8 cellular contexts compared by ENCODE assay signal in the genomic region with DNA sequence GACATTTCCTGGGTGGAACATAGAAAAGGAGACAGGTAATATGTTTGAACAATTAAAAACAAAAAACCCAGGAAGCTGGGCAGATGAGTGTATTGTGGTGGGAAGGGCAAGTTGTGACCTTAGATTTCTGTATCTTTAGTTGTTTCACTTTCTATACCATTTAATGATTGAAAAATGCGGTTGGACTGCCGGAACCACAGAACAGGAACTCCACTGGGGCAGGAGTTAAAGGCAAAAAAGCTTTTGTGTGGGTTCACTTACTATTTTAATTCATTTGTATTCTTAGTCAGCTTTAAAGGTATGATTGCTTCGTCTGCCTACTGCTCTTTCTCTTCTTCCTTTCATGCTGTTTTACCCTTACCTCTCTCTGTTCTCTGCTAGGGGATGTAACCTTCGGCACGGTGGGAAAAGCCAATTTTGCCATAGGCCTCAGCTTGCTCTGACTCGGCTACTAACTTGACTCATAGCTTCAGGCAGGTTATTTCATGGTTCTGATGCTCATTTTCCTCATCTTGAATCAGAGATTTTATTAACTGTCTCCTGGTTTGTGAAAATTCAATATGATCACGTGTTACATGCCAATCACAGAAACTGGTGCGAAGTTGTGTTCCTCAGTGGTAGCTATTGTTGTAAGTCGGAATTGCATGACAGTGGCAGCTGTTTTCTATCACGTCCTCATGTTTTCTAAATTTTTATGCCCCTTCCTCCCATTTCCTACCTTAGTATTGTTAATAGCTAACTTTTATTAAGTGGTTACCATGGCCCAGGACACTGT. TPM values are rescaled to one million over a fixed set of nuclear protein-coding genes. Genes with fewer than 3 reads are reported as not detected.
A peak's percentile ranks its signal among the peaks of the same experiment; 100 is the strongest.
DNase-seq lines count a peak whose midpoint lies in the region; ATAC-seq and TF ChIP-seq lines count a peak whose summit lies in the region.

No MANE protein-coding gene starts in this region.

- H2BK120ac ChIP-seq in trophoblast cell (ENCODE audit: insufficient read depth, low read length, poor library complexity), result no peak overlapping the region

- H3K79me1 ChIP-seq in trophoblast cell (ENCODE audit: low read length), result peaks cover 2% of the 10 kb centered on the region

- no peak overlapping the region for H4K8ac ChIP-seq in trophoblast cell (ENCODE audit: low read depth, low read length)

- peaks cover 25% of the 10 kb centered on the region for H3K36me3 Mint-ChIP-seq in activated T-helper 1 cell treated with anti-CD3 and anti-CD28 coated beads, Interleukin-12 subunit alpha, Interleukin-12 subunit beta, Interleukin-2, Interleukin-4 antibody, amounts not matched to agents 30 ng/mL and 10 ng/mL and 1 ng/mL, durations not matched to agents 14 hours and 24 hours and 36 hours (ENCODE audit: low read depth)

- H2BK5ac ChIP-seq in trophoblast cell (ENCODE audit: low read depth, low read length, poor library complexity), result no peak overlapping the region

- no peaks in the 10 kb centered on the region for H3K27me3 ChIP-seq in Loucy (ENCODE audit: insufficient read depth, low read length, poor library complexity, severe bottlenecking)
- no peaks in the 10 kb centered on the region for H3K27me3 ChIP-seq in trophoblast cell (ENCODE audit: insufficient read depth, low read length)

- no peak overlapping the region for H4K12ac ChIP-seq in trophoblast cell (ENCODE audit: low read depth, low read length)

- H3K36me3 ChIP-seq in Loucy (ENCODE audit: insufficient read depth, low read length) (no peaks in the 10 kb centered on the region), trophoblast cell (ENCODE audit: control insufficient read depth in 1 of 2, insufficient read depth in 2 of 2, low read length in 2 of 2) (no peaks in the 10 kb centered on the region)

- H2AK5ac ChIP-seq in trophoblast cell (ENCODE audit: low read length), result no peak overlapping the region

- TF ChIP-seq CTCF in GM12864 (IDR thresholded peaks at IDR 0.05; ENCODE audit: low read depth, low read length, missing control alignments), result no peak
- no peak for TF ChIP-seq CTCF in Loucy (conservative IDR thresholded peaks at IDR 0.05; ENCODE audit: low read length)

- H2AFZ ChIP-seq in Loucy (ENCODE audit: low read length), result no peak overlapping the region
- H2AFZ ChIP-seq in trophoblast cell (ENCODE audit: insufficient read depth, low read length, poor library complexity), result no peak overlapping the region

- no peak overlapping the region for H3K27ac ChIP-seq in trophoblast cell (ENCODE audit: low read depth, low read length)

- H3K79me2 ChIP-seq in Loucy (ENCODE audit: insufficient read depth, low read length) (peaks cover 42% of the 10 kb centered on the region), trophoblast cell (ENCODE audit: control insufficient read depth, insufficient read depth, low read length, poor library complexity) (peaks cover 2% of the 10 kb centered on the region)

- H2BK12ac ChIP-seq in trophoblast cell (ENCODE audit: low read length), result no peak overlapping the region

- H3K9me2 ChIP-seq in Loucy (replicated peaks; ENCODE audit: low read depth, low read length), result no peaks in the 10 kb centered on the region

- H3K27ac Mint-ChIP-seq in activated T-helper 1 cell treated with anti-CD3 and anti-CD28 coated beads, Interleukin-12 subunit alpha, Interleukin-12 subunit beta, Interleukin-2, Interleukin-4 antibody, amounts not matched to agents 30 ng/mL and 10 ng/mL and 1 ng/mL, durations not matched to agents 14 hours and 24 hours and 36 hours, result peak overlapping the region; percentile 99

- H3K4me3 Mint-ChIP-seq in activated T-helper 1 cell treated with anti-CD3 and anti-CD28 coated beads, Interleukin-12 subunit alpha, Interleukin-12 subunit beta, Interleukin-2, Interleukin-4 antibody, amounts not matched to agents 30 ng/mL and 10 ng/mL and 1 ng/mL, durations not matched to agents 14 hours and 24 hours and 36 hours, result peak overlapping the region; percentile 88

- no peak overlapping the region for H3K4me3 ChIP-seq in GM12864 (ENCODE audit: low read depth, low read length)
- H3K4me3 ChIP-seq in Loucy (ENCODE audit: low read length, poor library complexity, severe bottlenecking), result peak overlapping the region; percentile 80
- no peak overlapping the region for H3K4me3 ChIP-seq in trophoblast cell (ENCODE audit: low read depth, low read length)

- H3K14ac ChIP-seq in trophoblast cell (ENCODE audit: low read length), result no peak overlapping the region

- H3K9me3 ChIP-seq in Loucy (ENCODE audit: insufficient read depth, low read depth, low read length), result no peaks in the 10 kb centered on the region
- no peaks in the 10 kb centered on the region for H3K9me3 ChIP-seq in trophoblast cell (ENCODE audit: insufficient read depth, low read depth, low read length)

- H3K4me1 ChIP-seq in Loucy (ENCODE audit: insufficient read depth, low read length, poor library complexity, severe bottlenecking) (peaks cover 77% of the 10 kb centered on the region), trophoblast cell (ENCODE audit: control insufficient read depth in 1 of 2, insufficient read depth in 2 of 2, low read length in 2 of 2) (no peaks in the 10 kb centered on the region)

- H3K4ac ChIP-seq in trophoblast cell (ENCODE audit: low read depth, low read length), result no peak overlapping the region

- no peaks in the 10 kb centered on the region for H3K27me3 Mint-ChIP-seq in activated T-helper 1 cell treated with anti-CD3 and anti-CD28 coated beads, Interleukin-12 subunit alpha, Interleukin-12 subunit beta, Interleukin-2, Interleukin-4 antibody, amounts not matched to agents 30 ng/mL and 10 ng/mL and 1 ng/mL, durations not matched to agents 14 hours and 24 hours and 36 hours (ENCODE audit: insufficient read depth)

- H3K4me2 ChIP-seq in Loucy (ENCODE audit: low read depth, low read length, poor library complexity, severe bottlenecking), result peak overlapping the region; percentile 95
- H3K4me2 ChIP-seq in trophoblast cell (ENCODE audit: low read length), result no peak overlapping the region

- peak; percentile 61 for ATAC-seq in GM21723 (IDR thresholded peaks at IDR 0.05; ENCODE audit: unreplicated experiment)

- intact Hi-C loops in activated T-helper 1 cell treated with anti-CD3 and anti-CD28 coated beads, Interleukin-12 subunit alpha, Interleukin-12 subunit beta, Interleukin-2, Interleukin-4 antibody, amounts not matched to agents 30 ng/mL and 10 ng/mL and 1 ng/mL, durations not matched to agents 14 hours and 24 hours and 36 hours (cut with micrococcal nuclease), result loop anchor here (1.0 to 5.0 kb wide), 6 partner anchors 23 to 1327 kb away; a partner anchor contains a TSS

- H3K9ac ChIP-seq in Loucy (ENCODE audit: low read depth, low read length, poor library complexity, severe bottlenecking) (peak overlapping the region; percentile 91), trophoblast cell (ENCODE audit: low read length) (no peak overlapping the region)

- H4K20me1 ChIP-seq in Loucy (ENCODE audit: insufficient read depth, low read length, poor library complexity, severe bottlenecking), result peaks cover 27% of the 10 kb centered on the region

- peaks cover 3% of the 10 kb centered on the region; the same call in 1 of the 2 replicates for H3F3A ChIP-seq in Loucy (ENCODE audit: low read depth)

- no peak overlapping the region for H3K23ac ChIP-seq in trophoblast cell (ENCODE audit: low read length)

- DNase-seq in GM12864 (ENCODE audit: low read depth), result peak; percentile 37
- DNase-seq in activated T-helper 1 cell treated with anti-CD3 and anti-CD28 coated beads, Interleukin-12 subunit alpha, Interleukin-12 subunit beta, Interleukin-2, Interleukin-4 antibody, amounts not matched to agents 30 ng/mL and 10 ng/mL and 1 ng/mL, durations not matched to agents 14 hours and 24 hours and 36 hours (ENCODE audit: low spot score), result peak; percentile 69
- DNase-seq in trophoblast cell, result peak; percentile 67 to 68
- no peak for DNase-seq in NCI-H2029 treated with DMSO at 0.1 percent for 48 hours (lab: John Stamatoyannopoulos, UW)
- DNase-seq in iPS-NIHi11 (ENCODE audit: low spot score), result no peak
- DNase-seq in AG08395 (ENCODE audit: low spot score), result no peak

- H3K4me1 Mint-ChIP-seq in activated T-helper 1 cell treated with anti-CD3 and anti-CD28 coated beads, Interleukin-12 subunit alpha, Interleukin-12 subunit beta, Interleukin-2, Interleukin-4 antibody, amounts not matched to agents 30 ng/mL and 10 ng/mL and 1 ng/mL, durations not matched to agents 14 hours and 24 hours and 36 hours (ENCODE audit: low read depth), result peaks cover 85% of the 10 kb centered on the region

- no peak overlapping the region for H4K91ac ChIP-seq in trophoblast cell (ENCODE audit: low read depth, low read length)

- H3K18ac ChIP-seq in trophoblast cell (ENCODE audit: low read length), result no peak overlapping the region

- WGBS in trophoblast cell (ENCODE audit: extremely low coverage, insufficient coverage, insufficient read length), result no CpG with 5 or more reads among the region's 10 CpGs

- no peaks in the 10 kb centered on the region for H3K9me3 Mint-ChIP-seq in activated T-helper 1 cell treated with anti-CD3 and anti-CD28 coated beads, Interleukin-12 subunit alpha, Interleukin-12 subunit beta, Interleukin-2, Interleukin-4 antibody, amounts not matched to agents 30 ng/mL and 10 ng/mL and 1 ng/mL, durations not matched to agents 14 hours and 24 hours and 36 hours

RNA-seq across cellular contexts. Expression of a gene that starts 1.6 kb away (rescaled TPM):
- total RNA-seq in activated T-helper 1 cell treated with anti-CD3 and anti-CD28 coated beads, Interleukin-12 subunit alpha, Interleukin-12 subunit beta, Interleukin-2, Interleukin-4 antibody, amounts not matched to agents 30 ng/mL and 10 ng/mL and 1 ng/mL, durations not matched to agents 14 hours and 24 hours and 36 hours, result 93.2 and 96.0 TPM in 2 replicates
- 3.0 and 3.3 TPM in 2 replicates for polyA plus RNA-seq in trophoblast cell (2013)

Comparison
In these comparisons a context has a peak if more than half of its experiments do, and no peak if none do; other contexts are left out.
1. DNase-seq: peak in GM12864 (single experiment), activated T-helper 1 cell treated with anti-CD3 and anti-CD28 coated beads, Interleukin-12 subunit alpha, Interleukin-12 subunit beta, Interleukin-2, Interleukin-4 antibody, amounts not matched to agents 30 ng/mL and 10 ng/mL and 1 ng/mL, durations not matched to agents 14 hours and 24 hours and 36 hours (single experiment) and trophoblast cell (2 of 2); none in NCI-H2029 treated with DMSO at 0.1 percent for 48 hours (single experiment), iPS-NIHi11 (single experiment) and AG08395 (single experiment).